8 cellular contexts compared by ENCODE assay signal in genomic region chr3:25662921-25663320, GRCh38.
DNase-seq lines count a peak whose midpoint lies in the region; ATAC-seq lines count a peak whose summit lies in the region.

No MANE protein-coding gene starts in this region.

- no peaks in the 10 kb centered on the region for H3K27me3 Mint-ChIP-seq in T-helper 2 cell treated with Interferon-gamma antibody and Interleukin-4, amounts not matched to agents 5 μg/mL and 100 μg/mL, for 36 hours (ENCODE audit: low read depth)

- H3K27me3 ChIP-seq in layer of hippocampus (ENCODE audit: control insufficient read depth, insufficient read depth, low read length) = no peaks in the 10 kb centered on the region

- peaks cover 46% of the 10 kb centered on the region for H3K4me1 Mint-ChIP-seq in T-helper 2 cell treated with Interferon-gamma antibody and Interleukin-4, amounts not matched to agents 5 μg/mL and 100 μg/mL, for 36 hours (ENCODE audit: low read depth)

- peaks cover 22% of the 10 kb centered on the region for H3K36me3 Mint-ChIP-seq in T-helper 2 cell treated with Interferon-gamma antibody and Interleukin-4, amounts not matched to agents 5 μg/mL and 100 μg/mL, for 36 hours (ENCODE audit: low read depth)

- peak overlapping the region; percentile 94 for H3K27ac Mint-ChIP-seq in T-helper 2 cell treated with Interferon-gamma antibody and Interleukin-4, amounts not matched to agents 5 μg/mL and 100 μg/mL, for 36 hours

- peak overlapping the region; percentile 98 for H3K4me3 Mint-ChIP-seq in T-helper 2 cell treated with Interferon-gamma antibody and Interleukin-4, amounts not matched to agents 5 μg/mL and 100 μg/mL, for 36 hours

- H3K27ac ChIP-seq in layer of hippocampus (ENCODE audit: low read depth, low read length) = peak overlapping the region; percentile 94

- no peaks in the 10 kb centered on the region for H3K9me3 Mint-ChIP-seq in T-helper 2 cell treated with Interferon-gamma antibody and Interleukin-4, amounts not matched to agents 5 μg/mL and 100 μg/mL, for 36 hours

- DNase-seq in T-helper 2 cell treated with Interferon-gamma antibody and Interleukin-4, amounts not matched to agents 5 μg/mL and 100 μg/mL, for 36 hours (ENCODE audit: low spot score) = no peak
- DNase-seq in T-helper 2 cell (no peak), amniotic epithelial cell (ENCODE audit: low read depth) (peak; percentile 26), superior temporal gyrus (ENCODE audit: extremely low spot score) (peak; percentile 56), HUDEP-2 (lab: John Stamatoyannopoulos, UW; ENCODE audit: unreplicated experiment in 76 of 76) (no peak)
- DNase-seq in effector CD8-positive, alpha-beta T cell (lab: John Stamatoyannopoulos, UW) = no peak

- no peak for ATAC-seq in GM21619 (IDR thresholded peaks at IDR 0.05; ENCODE audit: unreplicated experiment)

Comparison
In these comparisons a context has a peak if more than half of its experiments do, and no peak if none do; other contexts are left out.
1. DNase-seq: peak in amniotic epithelial cell (single experiment) and superior temporal gyrus (single experiment); none in T-helper 2 cell treated with Interferon-gamma antibody and Interleukin-4, amounts not matched to agents 5 μg/mL and 100 μg/mL, for 36 hours (single experiment), T-helper 2 cell (0 of 5), HUDEP-2 (0 of 76) and effector CD8-positive, alpha-beta T cell (single experiment).